In the genomic region with DNA sequence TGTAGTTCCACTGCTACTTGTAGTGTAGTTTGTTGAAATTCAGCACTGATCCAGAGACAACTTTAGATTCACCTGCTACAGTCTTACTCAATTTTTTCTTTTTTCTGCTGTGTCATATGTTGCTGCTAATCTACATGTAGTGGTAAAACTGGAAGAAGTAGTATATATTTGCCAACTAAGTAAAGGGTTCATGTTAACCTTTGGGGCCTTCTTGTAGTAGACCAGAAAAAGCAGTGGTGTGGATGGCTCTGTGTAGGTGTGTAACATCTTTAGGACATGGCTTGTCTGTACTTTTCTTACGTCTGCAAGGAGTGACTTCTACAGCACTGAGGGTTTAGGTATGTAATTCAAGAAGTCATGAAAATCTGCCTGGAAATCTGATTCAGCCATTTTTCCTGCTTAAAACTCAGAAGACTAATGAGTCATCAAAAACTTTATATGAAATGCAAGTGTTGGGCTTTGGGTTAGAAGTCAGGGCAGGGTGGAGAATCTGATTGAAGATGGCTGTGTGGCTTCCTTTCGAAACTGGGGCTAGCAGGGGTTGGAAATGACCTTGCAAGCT, we compare ENCODE assay signal across 2 cellular contexts.
TF ChIP-seq lines count a peak whose summit lies in the region.

No MANE protein-coding gene starts in this region.

TF ChIP-seq in A549, 52 proteins besides CTCF, POLR2A, EP300 and RAD21:
- TF ChIP-seq KDM1A (IDR thresholded peaks at IDR 0.05; ENCODE audit: low read depth) (no peak), CBX2 (IDR thresholded peaks at IDR 0.05; ENCODE audit: borderline replicate concordance, low read depth) (no peak), FOSL2 (IDR thresholded peaks at IDR 0.05) (no peak), FOSL2 (CRISPR knock-in tag; IDR thresholded peaks at IDR 0.05) (peak; percentile 72), MAFK (IDR thresholded peaks at IDR 0.05; ENCODE audit: partially characterized antibody) (peak; percentile 81), NFE2L2 (conservative IDR thresholded peaks at IDR 0.05; ENCODE audit: low read length) (no peak), ZNF302 (CRISPR knock-in tag; IDR thresholded peaks at IDR 0.05) (no peak)

TF ChIP-seq in IMR-90, 13 proteins besides CTCF, POLR2A, EP300 and RAD21:
- TF ChIP-seq MXI1 (IDR thresholded peaks at IDR 0.05; ENCODE audit: borderline replicate concordance, low read depth, low read length) = no peak
- TF ChIP-seq BHLHE40 (IDR thresholded peaks at IDR 0.05; ENCODE audit: low read depth, low read length) = no peak
- peak; percentile 87 for TF ChIP-seq MAFK (IDR thresholded peaks at IDR 0.05; ENCODE audit: low read depth, low read length)
- TF ChIP-seq FOS (IDR thresholded peaks at IDR 0.05; ENCODE audit: low read depth, low read length) = 0 out of 2 replicates have a peak, but pooled peaks have one; percentile 53
- TF ChIP-seq NFE2L2 (IDR thresholded peaks at IDR 0.05; ENCODE audit: low read depth, low read length) = peak; percentile 18; the same call in 1 of the 2 replicates
